In the genomic region with DNA sequence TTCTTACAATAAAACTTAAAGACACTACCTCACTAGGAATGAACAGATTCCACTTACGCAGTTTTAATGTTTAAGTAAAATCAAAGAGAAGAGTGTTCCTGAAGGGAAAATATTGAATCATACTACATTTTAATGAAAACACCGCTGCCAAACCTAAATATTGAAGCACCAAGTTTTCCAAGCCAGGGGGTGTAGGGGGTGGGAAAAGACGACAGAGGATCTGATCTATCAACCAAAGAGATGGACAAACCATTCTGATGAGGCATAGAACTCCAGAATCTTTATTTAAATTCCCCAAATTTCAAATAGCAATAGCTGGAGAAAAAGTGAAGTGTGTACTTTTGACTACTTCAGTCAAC, we compare ENCODE assay signal across 8 cellular contexts. TPM values are rescaled to one million over a fixed set of nuclear protein-coding genes. Genes with fewer than 3 reads are reported as not detected.
DNase-seq lines count a peak whose midpoint lies in the region; ATAC-seq and TF ChIP-seq lines count a peak whose summit lies in the region.

No MANE protein-coding gene starts in this region.

- no peaks in the 10 kb centered on the region for H3K9me3 ChIP-seq in adipocyte (ENCODE audit: control insufficient read depth, low read length)
- H3K9me3 ChIP-seq in testis: no peaks in the 10 kb centered on the region

- H3K27ac ChIP-seq in layer of hippocampus (ENCODE audit: low read depth, low read length): peak overlapping the region; percentile 88
- H3K27ac ChIP-seq in testis: peak overlapping the region; percentile 85 to 95

- no peak for ATAC-seq in activated CD4-positive, alpha-beta T cell treated with anti-CD3 and anti-CD28 coated beads for 36 hours
- ATAC-seq in GM19452 (IDR thresholded peaks at IDR 0.05; ENCODE audit: unreplicated experiment): no peak

- TF ChIP-seq CTCF in testis (IDR thresholded peaks at IDR 0.05): no peak

- POLR2A ChIA-PET in activated CD4-positive, alpha-beta T cell treated with anti-CD3 and anti-CD28 coated beads for 36 hours (lab: Charles Lee): interaction anchor here (0.7 to 3.8 kb wide), 5 partner anchors 29 to 218 kb away, joined by 3 to 47 read pairs (median 8); no protein-coding TSS in a partner anchor

- TF ChIP-seq POLR2A in testis (IDR thresholded peaks at IDR 0.05): no peak

- no peaks in the 10 kb centered on the region for H3K27me3 Mint-ChIP-seq in activated CD4-positive, alpha-beta T cell treated with anti-CD3 and anti-CD28 coated beads for 36 hours

- WGBS in testis, 2 donors: 4 to 10% methylated on average over 3 of the region's 3 CpGs

- H3K4me3 ChIP-seq in adipocyte (ENCODE audit: low read length) (peak overlapping the region; percentile 92), testis (peak overlapping the region; percentile 79 to 89)

- CTCF ChIA-PET in activated CD4-positive, alpha-beta T cell treated with anti-CD3 and anti-CD28 coated beads for 36 hours (lab: Charles Lee): interaction anchor here (0.6 to 6.8 kb wide), 5 partner anchors 22 to 444 kb away, joined by 3 to 219 read pairs (median 3); no protein-coding TSS in a partner anchor

- peaks cover 18% of the 10 kb centered on the region for H3K36me3 Mint-ChIP-seq in activated CD4-positive, alpha-beta T cell treated with anti-CD3 and anti-CD28 coated beads for 36 hours (ENCODE audit: low read depth)

- H3K9me3 Mint-ChIP-seq in activated CD4-positive, alpha-beta T cell treated with anti-CD3 and anti-CD28 coated beads for 36 hours (ENCODE audit: low read depth): no peaks in the 10 kb centered on the region

- no peaks in the 10 kb centered on the region for H3K36me3 ChIP-seq in adipocyte (ENCODE audit: control insufficient read depth, insufficient read depth, low read length, severe bottlenecking)
- H3K36me3 ChIP-seq in testis (ENCODE audit: low read depth, missing control alignments): no peaks in the 10 kb centered on the region

- peaks cover 28% of the 10 kb centered on the region for H3K4me1 ChIP-seq in adipocyte (ENCODE audit: control insufficient read depth, insufficient read depth, low read length)
- peaks cover 21% of the 10 kb centered on the region for H3K4me1 ChIP-seq in testis

- H3K27ac Mint-ChIP-seq in activated CD4-positive, alpha-beta T cell treated with anti-CD3 and anti-CD28 coated beads for 36 hours: peak overlapping the region; percentile 99

- intact Hi-C loops in activated CD4-positive, alpha-beta T cell treated with anti-CD3 and anti-CD28 coated beads for 36 hours (cut with DNase I, micrococcal nuclease): loop anchor here (1.0 to 10.0 kb wide), 9 partner anchors 19 to 1114 kb away; a partner anchor contains a TSS
- intact Hi-C loops in testis (cut with DNase I; ENCODE audit: low total_unique reads): no loop called here

- peaks cover 44% of the 10 kb centered on the region for H3K4me1 Mint-ChIP-seq in activated CD4-positive, alpha-beta T cell treated with anti-CD3 and anti-CD28 coated beads for 36 hours

- DNase-seq in activated CD4-positive, alpha-beta T cell treated with anti-CD3 and anti-CD28 coated beads for 36 hours: no peak
- no peak for DNase-seq in activated CD4-positive, alpha-beta T cell treated with anti-CD3 and anti-CD28 coated beads, Interleukin-2, amount 50 U/mL, for 1 hour
- DNase-seq in adipocyte (ENCODE audit: low read depth) (no peak), testis (no peak), NOMO-1 treated with dmso at 0.1 percent for 144 hours (lab: John Stamatoyannopoulos, UW; ENCODE audit: unreplicated experiment) (no peak)
- no peak for DNase-seq in activated CD4-positive, CD25-positive, alpha-beta regulatory T cell (lab: John Stamatoyannopoulos, UW)

- H3K27me3 ChIP-seq in adipocyte (replicated peaks; ENCODE audit: control insufficient read depth, insufficient read depth, low read length) (no peaks in the 10 kb centered on the region), layer of hippocampus (ENCODE audit: control insufficient read depth, insufficient read depth, low read length) (no peaks in the 10 kb centered on the region), testis (no peaks in the 10 kb centered on the region)

- H3K9ac ChIP-seq in adipocyte (ENCODE audit: low read length): peak overlapping the region; percentile 85

- peak overlapping the region; percentile 95 for H3K4me3 Mint-ChIP-seq in activated CD4-positive, alpha-beta T cell treated with anti-CD3 and anti-CD28 coated beads for 36 hours

RNA-seq across cellular contexts. Expression of a gene that starts 1.2 kb away (rescaled TPM):
- 10 to 100 TPM; 54.0 to 57.4 TPM for total RNA-seq in activated CD4-positive, alpha-beta T cell treated with anti-CD3 and anti-CD28 coated beads for 36 hours
- total RNA-seq in testis: 10 to 100 TPM; 20.5 to 25.4 TPM
- polyA plus RNA-seq in testis (ENCODE audit: insufficient read depth, low read depth, low replicate concordance): 20.4 TPM

RNA-seq across cellular contexts. Expression of a gene that starts 49.7 kb away (rescaled TPM):
- under 1 TPM; 0.32 to 0.53 TPM for total RNA-seq in activated CD4-positive, alpha-beta T cell treated with anti-CD3 and anti-CD28 coated beads for 36 hours
- 1 to 10 TPM; 7.3 to 8.9 TPM for total RNA-seq in testis
- 4.5 TPM for polyA plus RNA-seq in testis (ENCODE audit: insufficient read depth, low read depth, low replicate concordance)

Comparison
In these comparisons a context has a peak if more than half of its experiments do, and no peak if none do; other contexts are left out.
1. RNA of a gene that starts 49.7 kb away (total RNA-seq): 7.3 to 8.9 TPM in testis; 0.32 to 0.53 TPM in activated CD4-positive, alpha-beta T cell treated with anti-CD3 and anti-CD28 coated beads for 36 hours; every median in the first group is over 4 times any median in the second.